8 cellular contexts compared by ENCODE assay signal in the genomic region with DNA sequence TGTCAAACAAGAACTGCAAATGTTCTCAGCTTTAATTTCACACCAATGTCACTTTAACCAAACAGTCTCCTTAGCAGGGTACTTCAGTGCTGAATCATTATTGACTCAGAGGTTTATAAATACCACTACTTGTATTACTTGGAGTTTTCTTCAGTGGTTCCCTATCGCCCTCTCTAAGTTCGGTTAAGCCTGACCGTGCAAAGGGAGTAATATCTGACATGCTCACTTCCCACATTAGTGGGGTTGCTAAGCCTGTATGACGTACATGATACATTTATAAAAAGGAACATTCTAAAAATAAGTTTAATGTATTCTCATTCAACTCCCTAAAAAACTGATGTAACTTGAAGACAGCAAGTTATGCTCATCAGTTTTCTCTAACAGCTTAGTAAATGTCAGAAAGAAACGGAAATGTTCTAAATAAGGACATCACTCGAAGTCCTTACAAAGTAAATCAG.
DNase-seq lines count a peak whose midpoint lies in the region; ATAC-seq and TF ChIP-seq lines count a peak whose summit lies in the region.

No MANE protein-coding gene starts in this region.

- TF ChIP-seq POLR2A in uterus (IDR thresholded peaks at IDR 0.05), result no peak

- H3K27me3 Mint-ChIP-seq in activated T-helper 17 cell treated with anti-CD3 and anti-CD28 coated beads, Interleukin-2, amount 50 U/mL, for 72 hours, result peaks cover 6% of the 10 kb centered on the region

- H3K4me1 ChIP-seq in mesenchymal stem cell (ENCODE audit: control insufficient read depth, insufficient read depth, low read depth, low read length) (no peaks in the 10 kb centered on the region), uterus (no peaks in the 10 kb centered on the region)

- no peak overlapping the region for H2BK15ac ChIP-seq in mesenchymal stem cell (ENCODE audit: low read depth, poor library complexity, severe bottlenecking)

- H2AK5ac ChIP-seq in mesenchymal stem cell (ENCODE audit: low read length, severe bottlenecking), result no peak overlapping the region

- H3K36me3 ChIP-seq in mesenchymal stem cell (ENCODE audit: control insufficient read depth in 1 of 2, insufficient read depth in 2 of 2, low read depth in 1 of 2, low read length in 2 of 2) (no peaks in the 10 kb centered on the region), uterus (no peaks in the 10 kb centered on the region)

- H3K23ac ChIP-seq in mesenchymal stem cell (ENCODE audit: low read length in 2 of 2), result no peak overlapping the region

- no peaks in the 10 kb centered on the region for H3K27me3 ChIP-seq in mesenchymal stem cell (ENCODE audit: control insufficient read depth in 1 of 2, insufficient read depth in 1 of 2, low read length in 2 of 2)
- H3K27me3 ChIP-seq in uterus, result no peaks in the 10 kb centered on the region

- DNase-seq in COLO829 (ENCODE audit: low spot score) (peak; percentile 61), mesenchymal stem cell (peak; percentile 96), uterus (no peak)
- DNase-seq in stimulated activated CD8-positive, alpha-beta memory T cell treated with anti-CD3 and anti-CD28 coated beads, Interleukin-4, amount 100 ng/mL, for 48 hours, result no peak
- DNase-seq in stimulated activated CD4-positive, alpha-beta T cell treated with anti-CD3 and anti-CD28 coated beads, Interleukin-2, amount 100 ng/mL, for 48 hours, result no peak

- H3K9me3 Mint-ChIP-seq in activated T-helper 17 cell treated with anti-CD3 and anti-CD28 coated beads, Interleukin-2, amount 50 U/mL, for 72 hours, result no peaks in the 10 kb centered on the region

- no peak overlapping the region for H4K91ac ChIP-seq in mesenchymal stem cell (ENCODE audit: low read length)

- no peak overlapping the region for H3K27ac Mint-ChIP-seq in activated T-helper 17 cell treated with anti-CD3 and anti-CD28 coated beads, Interleukin-2, amount 50 U/mL, for 72 hours

- H2BK5ac ChIP-seq in mesenchymal stem cell (ENCODE audit: low read depth, low read length, poor library complexity, severe bottlenecking), result no peak overlapping the region

- peak; percentile 90 for ATAC-seq in GM19438 (IDR thresholded peaks at IDR 0.05; ENCODE audit: low read depth, unreplicated experiment)
- peak; percentile 97 for ATAC-seq in HG03354 (IDR thresholded peaks at IDR 0.05; ENCODE audit: poor library complexity, severe bottlenecking, unreplicated experiment)
- peak; percentile 65 for ATAC-seq in activated T-helper 17 cell treated with anti-CD3 and anti-CD28 coated beads, Interleukin-2, amount 50 U/mL, for 72 hours (replicated peaks)

- H3K9me3 ChIP-seq in mesenchymal stem cell (ENCODE audit: control insufficient read depth, low read length) (no peaks in the 10 kb centered on the region), uterus (no peaks in the 10 kb centered on the region)

- H3K4me1 Mint-ChIP-seq in activated T-helper 17 cell treated with anti-CD3 and anti-CD28 coated beads, Interleukin-2, amount 50 U/mL, for 72 hours, result no peaks in the 10 kb centered on the region

- no peaks in the 10 kb centered on the region for H3K36me3 Mint-ChIP-seq in activated T-helper 17 cell treated with anti-CD3 and anti-CD28 coated beads, Interleukin-2, amount 50 U/mL, for 72 hours (ENCODE audit: low read depth)

- no peak overlapping the region for H3K4me3 Mint-ChIP-seq in activated T-helper 17 cell treated with anti-CD3 and anti-CD28 coated beads, Interleukin-2, amount 50 U/mL, for 72 hours

- H3K27ac ChIP-seq in mesenchymal stem cell (ENCODE audit: low read length, poor library complexity, severe bottlenecking), result no peak overlapping the region
- no peak overlapping the region for H3K27ac ChIP-seq in uterus

- H3K4ac ChIP-seq in mesenchymal stem cell (ENCODE audit: low read depth in 1 of 2, low read length in 2 of 2), result no peak overlapping the region

- H3K4me2 ChIP-seq in mesenchymal stem cell (ENCODE audit: low read length, poor library complexity, severe bottlenecking), result no peak overlapping the region

- no peak for TF ChIP-seq CTCF in uterus (IDR thresholded peaks at IDR 0.05)

- no peak overlapping the region for H2BK12ac ChIP-seq in mesenchymal stem cell (ENCODE audit: low read length in 2 of 2)

- no peak overlapping the region for H2BK120ac ChIP-seq in mesenchymal stem cell (ENCODE audit: low read depth, low read length)

- no CpG with 5 or more reads among the region's 6 CpGs for WGBS in mesenchymal stem cell

- no peak overlapping the region for H4K8ac ChIP-seq in mesenchymal stem cell (ENCODE audit: low read length)

- H3K14ac ChIP-seq in mesenchymal stem cell (ENCODE audit: low read length in 2 of 2), result no peak overlapping the region

- no peak overlapping the region for H2AFZ ChIP-seq in mesenchymal stem cell (ENCODE audit: low read depth, low read length)

- no peaks in the 10 kb centered on the region for H3K79me1 ChIP-seq in mesenchymal stem cell (replicated peaks; ENCODE audit: low read length, poor library complexity, severe bottlenecking)

- no peak overlapping the region for H3K4me3 ChIP-seq in mesenchymal stem cell (ENCODE audit: insufficient read depth in 1 of 2, low read depth in 1 of 2, low read length in 2 of 2)
- no peak overlapping the region for H3K4me3 ChIP-seq in uterus

- intact Hi-C loops in uterus (cut with DNase I; ENCODE audit: low total_unique reads), result no loop called here

- peak overlapping the region; percentile 7 for H3K9ac ChIP-seq in mesenchymal stem cell (ENCODE audit: low read length)

- no peak overlapping the region for H3K18ac ChIP-seq in mesenchymal stem cell (ENCODE audit: low read depth in 1 of 2, low read length in 2 of 2)

Comparison
In these comparisons a context has a peak if more than half of its experiments do, and no peak if none do; other contexts are left out.
1. DNase-seq: peak in COLO829 (single experiment) and mesenchymal stem cell (single experiment); none in stimulated activated CD8-positive, alpha-beta memory T cell treated with anti-CD3 and anti-CD28 coated beads, Interleukin-4, amount 100 ng/mL, for 48 hours (single experiment), stimulated activated CD4-positive, alpha-beta T cell treated with anti-CD3 and anti-CD28 coated beads, Interleukin-2, amount 100 ng/mL, for 48 hours (0 of 2) and uterus (0 of 2).
2. Peak in every context shown above with its lines, with median percentiles within 50 percentile points of each other: ATAC-seq.